ENCODE assay signal across 9 cellular contexts in the genomic region with DNA sequence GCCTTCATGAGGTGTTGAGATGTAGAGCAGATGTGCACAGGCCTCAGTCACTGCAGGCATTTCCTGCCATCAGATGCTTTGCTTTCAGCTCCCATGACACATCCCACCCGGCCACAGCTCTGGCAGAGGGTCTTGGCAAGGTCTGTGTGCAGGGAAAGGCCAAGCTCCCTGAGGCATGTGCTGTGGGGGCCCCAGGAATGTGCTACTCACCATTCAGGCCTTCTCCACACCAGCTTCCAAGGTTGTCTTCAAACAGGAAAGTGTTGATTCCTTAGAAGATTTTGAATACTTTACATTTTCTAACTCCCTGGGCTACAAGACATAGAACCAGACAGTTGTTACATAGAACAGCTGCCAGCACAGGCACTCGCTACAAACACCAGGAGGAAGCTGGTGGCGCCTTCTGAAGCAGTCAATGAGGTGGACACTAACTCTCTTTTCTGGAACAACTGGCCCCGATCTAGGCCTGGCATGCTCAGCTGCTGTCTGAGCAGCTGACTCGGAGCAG. TPM values are rescaled to one million over a fixed set of nuclear protein-coding genes. Genes with fewer than 3 reads are reported as not detected.
DNase-seq lines count a peak whose midpoint lies in the region; ATAC-seq and TF ChIP-seq lines count a peak whose summit lies in the region.
"Had no signal": no experiment of that assay in that cellular context is flagged by ENCODE, and none has a peak within 500 bp of the region (broad histone marks: within the 10 kb centered on the region; RNA-seq: fewer than 3 reads in every experiment).

No MANE protein-coding gene starts in this region.

- intact Hi-C loops in activated CD4-positive, alpha-beta T cell treated with anti-CD3 and anti-CD28 coated beads, Interleukin-2, amount 10 ng/mL, durations not matched to agents 24 days and 14 days (cut with micrococcal nuclease) = loop anchor here (1.0 to 2.0 kb wide), 2 partner anchors 23 to 25 kb away; no protein-coding TSS in a partner anchor

- peak; percentile 45 for ATAC-seq in stimulated activated naive CD8-positive, alpha-beta T cell treated with anti-CD3 and anti-CD28 coated beads, Interleukin-15, Interleukin-2, amounts not matched to agents 100 U/mL and 50 U/mL, for 24 hours
- no peak for ATAC-seq in GM18909 (IDR thresholded peaks at IDR 0.05; ENCODE audit: poor library complexity, unreplicated experiment)

- peaks cover 15% of the 10 kb centered on the region for H3K36me3 Mint-ChIP-seq in activated CD4-positive, alpha-beta T cell treated with anti-CD3 and anti-CD28 coated beads, Interleukin-2, amount 10 ng/mL, durations not matched to agents 24 days and 14 days (ENCODE audit: low read depth)

- H3K36me3 ChIP-seq in right atrium auricular region = no peaks in the 10 kb centered on the region

- peaks cover 38% of the 10 kb centered on the region for H3K4me1 Mint-ChIP-seq in activated CD4-positive, alpha-beta T cell treated with anti-CD3 and anti-CD28 coated beads, Interleukin-2, amount 10 ng/mL, durations not matched to agents 24 days and 14 days

- H3K9me3 Mint-ChIP-seq in activated CD4-positive, alpha-beta T cell treated with anti-CD3 and anti-CD28 coated beads, Interleukin-2, amount 10 ng/mL, durations not matched to agents 24 days and 14 days = no peaks in the 10 kb centered on the region

- peak overlapping the region; percentile 93 for H3K27ac Mint-ChIP-seq in activated CD4-positive, alpha-beta T cell treated with anti-CD3 and anti-CD28 coated beads, Interleukin-2, amount 10 ng/mL, durations not matched to agents 24 days and 14 days

- in situ Hi-C loops in ACHN (cut with HindIII; ENCODE audit: low pct_ligation_motif_present, low pct_unique_long_range_greater_than_20kb, low sequenced_read_pairs) = no loop called here

- DNase-seq in activated CD4-positive, alpha-beta T cell treated with anti-CD3 and anti-CD28 coated beads, Interleukin-2, amount 10 ng/mL, durations not matched to agents 24 days and 14 days = peak; percentile 69
- no peak for DNase-seq in activated CD4-positive, alpha-beta T cell treated with anti-CD3 and anti-CD28 coated beads, Interleukin-2, amount 50 U/mL, for 1 hour
- peak; percentile 42 to 43 for DNase-seq in activated T-cell treated with anti-CD3 and anti-CD28 coated beads, Interleukin-2, amount 50 U/mL, for 48 hours
- DNase-seq in right atrium auricular region (ENCODE audit: low spot score) = peak; percentile 73
- DNase-seq in stimulated activated naive CD8-positive, alpha-beta T cell treated with anti-CD3 and anti-CD28 coated beads, Interleukin-15, Interleukin-2, amounts not matched to agents 100 U/mL and 50 U/mL, for 24 hours = peak; percentile 49
- DNase-seq in HuH-7 (ENCODE audit: low spot score) = no peak
- DNase-seq in ACHN = no peak

- no peak for TF ChIP-seq CTCF in right atrium auricular region (IDR thresholded peaks at IDR 0.05)

- H3K4me1 ChIP-seq in right atrium auricular region = peaks cover 0 to 7% of the 10 kb centered on the region in 2 donors

- H3K9me3 ChIP-seq in right atrium auricular region = no peaks in the 10 kb centered on the region

- H3K27me3 ChIP-seq in right atrium auricular region = no peaks in the 10 kb centered on the region

- H3K4me3 Mint-ChIP-seq in activated CD4-positive, alpha-beta T cell treated with anti-CD3 and anti-CD28 coated beads, Interleukin-2, amount 10 ng/mL, durations not matched to agents 24 days and 14 days = peak overlapping the region; percentile 76

- no peak overlapping the region for H3K4me3 ChIP-seq in right atrium auricular region

- H3K27me3 Mint-ChIP-seq in activated CD4-positive, alpha-beta T cell treated with anti-CD3 and anti-CD28 coated beads, Interleukin-2, amount 10 ng/mL, durations not matched to agents 24 days and 14 days = no peaks in the 10 kb centered on the region

- H3K27ac ChIP-seq in right atrium auricular region = no peak overlapping the region

RNA-seq across cellular contexts. Expression of a gene that starts 27.8 kb away (rescaled TPM):
- total RNA-seq in activated CD4-positive, alpha-beta T cell treated with anti-CD3 and anti-CD28 coated beads, Interleukin-2, amount 10 ng/mL, durations not matched to agents 24 days and 14 days = 2.8 and 3.1 TPM in 2 replicates
- total RNA-seq in right atrium auricular region = 1 to 10 TPM; 2.0 to 2.4 TPM
- total RNA-seq: H1 had no signal

RNA-seq across cellular contexts. Expression of a gene that starts 28.6 kb away (rescaled TPM):
- total RNA-seq in activated CD4-positive, alpha-beta T cell treated with anti-CD3 and anti-CD28 coated beads, Interleukin-2, amount 10 ng/mL, durations not matched to agents 24 days and 14 days = 92.3 and 96.5 TPM in 2 replicates
- 10 to 100 TPM; 48.6 to 49.4 TPM for total RNA-seq in right atrium auricular region

RNA-seq across cellular contexts. Expression of a gene that starts 47.4 kb away (rescaled TPM):
- 52.2 and 52.5 TPM in 2 replicates for total RNA-seq in activated CD4-positive, alpha-beta T cell treated with anti-CD3 and anti-CD28 coated beads, Interleukin-2, amount 10 ng/mL, durations not matched to agents 24 days and 14 days
- 10 to 100 TPM; 16.4 to 22.8 TPM for total RNA-seq in right atrium auricular region

RNA-seq across cellular contexts. Expression of a gene that starts 47.8 kb away (rescaled TPM):
- total RNA-seq in activated CD4-positive, alpha-beta T cell treated with anti-CD3 and anti-CD28 coated beads, Interleukin-2, amount 10 ng/mL, durations not matched to agents 24 days and 14 days = 42.3 and 42.6 TPM in 2 replicates
- 1 to 10 TPM; 2.0 to 7.6 TPM for total RNA-seq in right atrium auricular region

Comparison
In these comparisons a context has a peak if more than half of its experiments do, and no peak if none do; other contexts are left out.
1. DNase-seq: peak in activated CD4-positive, alpha-beta T cell treated with anti-CD3 and anti-CD28 coated beads, Interleukin-2, amount 10 ng/mL, durations not matched to agents 24 days and 14 days (single experiment), activated T-cell treated with anti-CD3 and anti-CD28 coated beads, Interleukin-2, amount 50 U/mL, for 48 hours (2 of 2), right atrium auricular region (single experiment) and stimulated activated naive CD8-positive, alpha-beta T cell treated with anti-CD3 and anti-CD28 coated beads, Interleukin-15, Interleukin-2, amounts not matched to agents 100 U/mL and 50 U/mL, for 24 hours (single experiment); none in activated CD4-positive, alpha-beta T cell treated with anti-CD3 and anti-CD28 coated beads, Interleukin-2, amount 50 U/mL, for 1 hour (single experiment), HuH-7 (single experiment) and ACHN (single experiment).